Comparison of ENCODE assay signal across 17 cellular contexts in genomic region chr9:31697956-31698355, GRCh38.
DNase-seq lines count a peak whose midpoint lies in the region; ATAC-seq lines count a peak whose summit lies in the region.
"Had no signal": no experiment of that assay in that cellular context is flagged by ENCODE, and none has a peak within 500 bp of the region (broad histone marks: within the 10 kb centered on the region; RNA-seq: fewer than 3 reads in every experiment).

No MANE protein-coding gene starts in this region.

- peaks cover 9 to 10% of the 10 kb centered on the region in 2 donors for H3K9me3 Mint-ChIP-seq in activated T-cell treated with anti-CD3 and anti-CD28 coated beads, Interleukin-2, amount 50 U/mL, for 72 hours

- no peaks in the 10 kb centered on the region for H3K27me3 Mint-ChIP-seq in activated T-cell treated with anti-CD3 and anti-CD28 coated beads, Interleukin-2, amount 50 U/mL, for 72 hours (ENCODE audit: low read depth)
- H3K27me3 Mint-ChIP-seq: B cell had no signal

- H3K36me3 Mint-ChIP-seq in activated T-cell treated with anti-CD3 and anti-CD28 coated beads, Interleukin-2, amount 50 U/mL, for 72 hours (ENCODE audit: insufficient read depth in 2 of 2): peaks cover 6 to 8% of the 10 kb centered on the region in 2 donors
- H3K36me3 Mint-ChIP-seq: CD8-positive, alpha-beta T cell had no signal

- no peak overlapping the region for H3K4me3 Mint-ChIP-seq in activated T-cell treated with anti-CD3 and anti-CD28 coated beads, Interleukin-2, amount 50 U/mL, for 72 hours
- H3K4me3 Mint-ChIP-seq: B cell; CD8-positive, alpha-beta T cell had no signal

- no peak for ATAC-seq in activated T-cell treated with anti-CD3 and anti-CD28 coated beads, Interleukin-2, amount 50 U/mL, for 72 hours (replicated peaks in 1 of 2)
- ATAC-seq in GM18861 (IDR thresholded peaks at IDR 0.05; ENCODE audit: unreplicated experiment): no peak
- ATAC-seq: CD8-positive, alpha-beta T cell; GM12878 had no signal

- peaks cover 26% of the 10 kb centered on the region for H3K4me1 Mint-ChIP-seq in activated T-cell treated with anti-CD3 and anti-CD28 coated beads, Interleukin-2, amount 50 U/mL, for 72 hours (ENCODE audit: low read depth)
- H3K4me1 Mint-ChIP-seq: B cell had no signal

- DNase-seq in activated T-cell treated with anti-CD3 and anti-CD28 coated beads, Interleukin-2, amount 50 U/mL, for 72 hours: no peak
- no peak for DNase-seq in activated T-cell treated with anti-CD3 and anti-CD28 coated beads, Interleukin-2, amount 50 U/mL, for 48 hours
- DNase-seq in NCI-H446 (lab: John Stamatoyannopoulos, UW): peak; percentile 71 to 82
- peak; percentile 24 for DNase-seq in epidermal melanocyte (ENCODE audit: insufficient read length, low spot score)
- no peak for DNase-seq in islet precursor cell
- DNase-seq in NCI-H69 (lab: John Stamatoyannopoulos, UW): no peak
- DNase-seq: CD8-positive, alpha-beta T cell; COR-L47; DMS 273 treated with DMSO at 0.1 percent for 48 hours; DMS53; DND-41; EL; GM23248; HCEC 1CT had no signal

- H3K27ac Mint-ChIP-seq in activated T-cell treated with anti-CD3 and anti-CD28 coated beads, Interleukin-2, amount 50 U/mL, for 72 hours: peak overlapping the region; percentile 80
- H3K27ac Mint-ChIP-seq: B cell; CD8-positive, alpha-beta T cell had no signal

Comparison
In these comparisons a context has a peak if more than half of its experiments do, and no peak if none do; other contexts are left out.
1. DNase-seq: peak in NCI-H446 (2 of 2) and epidermal melanocyte (single experiment); none in activated T-cell treated with anti-CD3 and anti-CD28 coated beads, Interleukin-2, amount 50 U/mL, for 72 hours (0 of 2), activated T-cell treated with anti-CD3 and anti-CD28 coated beads, Interleukin-2, amount 50 U/mL, for 48 hours (0 of 2), islet precursor cell (single experiment) and NCI-H69 (single experiment).